9 cellular contexts compared by ENCODE assay signal in the genomic region with DNA sequence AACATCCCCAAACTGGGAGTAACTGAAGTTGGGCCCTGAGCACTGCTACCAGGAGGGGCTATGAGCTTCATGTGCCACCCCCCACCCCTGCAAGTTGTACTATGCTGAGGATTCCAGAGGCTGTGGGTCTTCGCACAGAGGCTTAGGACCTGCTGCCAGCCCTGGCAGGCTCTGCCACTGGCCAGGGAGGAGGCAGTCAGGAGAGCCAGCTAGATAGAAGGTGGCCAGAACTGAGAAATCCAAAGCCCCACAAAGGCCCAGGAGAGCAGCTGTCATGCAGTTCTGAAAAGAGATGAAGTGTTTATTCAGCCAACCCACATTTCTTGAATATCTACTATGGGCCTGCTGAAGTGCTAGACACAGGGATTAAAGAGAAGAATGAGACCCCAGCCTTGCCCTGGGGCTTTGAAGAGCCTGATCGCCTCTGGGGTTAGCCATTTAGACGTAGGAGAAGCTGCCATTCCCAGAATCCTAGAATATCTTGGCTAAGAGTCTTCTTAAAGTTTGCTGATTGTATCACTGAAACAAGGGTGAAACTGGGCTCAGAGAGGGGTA. TPM values are rescaled to one million over a fixed set of nuclear protein-coding genes. Genes with fewer than 3 reads are reported as not detected.
A peak's percentile ranks its signal among the peaks of the same experiment; 100 is the strongest.
DNase-seq lines count a peak whose midpoint lies in the region; ATAC-seq and TF ChIP-seq lines count a peak whose summit lies in the region.
"Had no signal": no experiment of that assay in that cellular context is flagged by ENCODE, and none has a peak within 500 bp of the region (broad histone marks: within the 10 kb centered on the region; RNA-seq: fewer than 3 reads in every experiment).

No MANE protein-coding gene starts in this region.

- DNase-seq in NCI-H748 (lab: John Stamatoyannopoulos, UW; ENCODE audit: unreplicated experiment) (peak; percentile 9), NCI-H748 treated with DMSO at 0.1 percent for 48 hours (lab: John Stamatoyannopoulos, UW) (no peak), PC-3 (no peak), esophagus squamous epithelium (lab: John Stamatoyannopoulos, UW) (no peak), trophoblast cell (peak; percentile 37 to 40), DMS 273 (lab: John Stamatoyannopoulos, UW; ENCODE audit: unreplicated experiment) (no peak), LoVo (ENCODE audit: low spot score) (no peak)

- H2AK5ac ChIP-seq in trophoblast cell (ENCODE audit: low read length) = peak overlapping the region; percentile 59

- H3K36me3 ChIP-seq in PC-3 (ENCODE audit: low read depth, low read length) = no peaks in the 10 kb centered on the region
- H3K36me3 ChIP-seq in esophagus squamous epithelium = peaks cover 0 to 10% (median 0%) of the 10 kb centered on the region in 3 donors
- H3K36me3 ChIP-seq in trophoblast cell (ENCODE audit: control insufficient read depth in 1 of 2, insufficient read depth in 2 of 2, low read length in 2 of 2) = no peaks in the 10 kb centered on the region

- intact Hi-C loops in PC-3 (cut with micrococcal nuclease) (loop anchor here (2.0 kb wide), 1 partner anchor 59 kb away; a partner anchor contains a TSS), esophagus squamous epithelium (cut with DNase I) (no loop called here)

- no peak overlapping the region for H3K14ac ChIP-seq in trophoblast cell (ENCODE audit: low read length)

- TF ChIP-seq CTCF in PC-3 (conservative IDR thresholded peaks at IDR 0.05; ENCODE audit: low read depth, low read length) (no peak), esophagus squamous epithelium (IDR thresholded peaks at IDR 0.05) (no peak)

- H2BK5ac ChIP-seq in trophoblast cell (ENCODE audit: low read depth, low read length, poor library complexity) = peak overlapping the region; percentile 69

- H4K20me1 ChIP-seq in PC-3 (ENCODE audit: low read length) = no peaks in the 10 kb centered on the region

- H3K9ac ChIP-seq in PC-3 (ENCODE audit: low read length) (no peak overlapping the region), trophoblast cell (ENCODE audit: low read length) (no peak overlapping the region)

- POLR2A ChIA-PET in PC-3 (lab: Charles Lee; ENCODE audit: unreplicated experiment) = no interaction called here

- no peaks in the 10 kb centered on the region for H3K9me2 ChIP-seq in PC-3 (replicated peaks; ENCODE audit: low read length)

- H3K79me1 ChIP-seq in trophoblast cell (ENCODE audit: low read length) = peaks cover 7% of the 10 kb centered on the region

- H4K12ac ChIP-seq in trophoblast cell (ENCODE audit: low read depth, low read length) = no peak overlapping the region

- 52 to 69% methylated on average over 3 of the region's 3 CpGs for WGBS in esophagus squamous epithelium, 2 donors
- no CpG with 5 or more reads among the region's 3 CpGs for WGBS in trophoblast cell (ENCODE audit: extremely low coverage, insufficient coverage, insufficient read length)

- no peaks in the 10 kb centered on the region for H3F3A ChIP-seq in PC-3 (ENCODE audit: low read length, unreplicated experiment)

- TF ChIP-seq POLR2A in esophagus squamous epithelium (IDR thresholded peaks at IDR 0.05) = no peak

- peak overlapping the region; percentile 68 for H2BK12ac ChIP-seq in trophoblast cell (ENCODE audit: low read length)

- H2BK120ac ChIP-seq in trophoblast cell (ENCODE audit: insufficient read depth, low read length, poor library complexity) = peak overlapping the region; percentile 71

- H3K27ac ChIP-seq in PC-3 (ENCODE audit: low read length) (no peak overlapping the region), esophagus squamous epithelium (peak overlapping the region; percentile 5 to 87 (median 80)), trophoblast cell (ENCODE audit: low read depth, low read length) (peak overlapping the region; percentile 70)

- peak overlapping the region; percentile 74 for H4K8ac ChIP-seq in trophoblast cell (ENCODE audit: low read depth, low read length)

- H3K9me3 ChIP-seq in PC-3 (ENCODE audit: low read length) = no peaks in the 10 kb centered on the region
- no peaks in the 10 kb centered on the region for H3K9me3 ChIP-seq in esophagus squamous epithelium
- no peaks in the 10 kb centered on the region for H3K9me3 ChIP-seq in trophoblast cell (ENCODE audit: insufficient read depth, low read depth, low read length)

- H3K4me2 ChIP-seq in PC-3 (ENCODE audit: low read length) (peak overlapping the region; percentile 81), trophoblast cell (ENCODE audit: low read length) (peak overlapping the region; percentile 91)

- H4K91ac ChIP-seq in trophoblast cell (ENCODE audit: low read depth, low read length) = peak overlapping the region; percentile 42

- H3K4me1 ChIP-seq in PC-3 (ENCODE audit: insufficient read depth, low read length) (peaks cover 21% of the 10 kb centered on the region), esophagus squamous epithelium (peaks cover 10 to 54% (median 33%) of the 10 kb centered on the region in 3 donors), trophoblast cell (ENCODE audit: control insufficient read depth in 1 of 2, insufficient read depth in 2 of 2, low read length in 2 of 2) (peaks cover 15 to 26% of the 10 kb centered on the region in 2 experiments)

- H2AFZ ChIP-seq in PC-3 (ENCODE audit: low read length) = no peak overlapping the region
- no peak overlapping the region for H2AFZ ChIP-seq in trophoblast cell (ENCODE audit: insufficient read depth, low read length, poor library complexity)

- peak overlapping the region; percentile 55 for H3K4ac ChIP-seq in trophoblast cell (ENCODE audit: low read depth, low read length)

- CTCF ChIA-PET in PC-3 (lab: Charles Lee) = no interaction called here

- peak overlapping the region; percentile 25 for H3K18ac ChIP-seq in trophoblast cell (ENCODE audit: low read length)

- H3K79me2 ChIP-seq in PC-3 (ENCODE audit: low read length) = peaks cover 8% of the 10 kb centered on the region
- peaks cover 3% of the 10 kb centered on the region for H3K79me2 ChIP-seq in trophoblast cell (ENCODE audit: control insufficient read depth, insufficient read depth, low read length, poor library complexity)

- no peak overlapping the region for H3K23ac ChIP-seq in trophoblast cell (ENCODE audit: low read length)

- H3K4me3 ChIP-seq in PC-3 (ENCODE audit: low read length) (peak overlapping the region; percentile 94; the same call in 1 of the 2 replicates), esophagus squamous epithelium (peak overlapping the region in 2 of 4 donors; percentile 78 to 93), trophoblast cell (ENCODE audit: low read depth, low read length) (no peak overlapping the region)

- no peak for ATAC-seq in PC-3
- ATAC-seq in GM21723 (IDR thresholded peaks at IDR 0.05; ENCODE audit: unreplicated experiment) = no peak
- ATAC-seq: Panc1 had no signal

- H3K27me3 ChIP-seq in PC-3 (ENCODE audit: low read length) (no peaks in the 10 kb centered on the region), esophagus squamous epithelium (no peaks in the 10 kb centered on the region), trophoblast cell (ENCODE audit: insufficient read depth, low read length) (no peaks in the 10 kb centered on the region)

- no TSS peak for BruUV-seq in PC-3 (replicated peaks; lab: Mats Ljungman, UMichigan)

RNA-seq across cellular contexts. Expression of a gene that starts 1.4 kb away (rescaled TPM):
- total RNA-seq in PC-3 (2014; rRNA removed) (6.6 and 7.9 TPM in 2 replicates), esophagus squamous epithelium (10 to 100 TPM; 19.1 to 52.0 (median 33.5) TPM)
- polyA plus RNA-seq in trophoblast cell (2013) = 34.6 and 36.2 TPM in 2 replicates

RNA-seq across cellular contexts. Expression of a gene that starts 10.8 kb away (rescaled TPM):
- total RNA-seq in PC-3 (2014; rRNA removed) = 83.4 and 84.7 TPM in 2 replicates
- 10 to 100 TPM; 16.6 to 61.4 (median 51.9) TPM for total RNA-seq in esophagus squamous epithelium
- 36.7 and 38.0 TPM in 2 replicates for polyA plus RNA-seq in trophoblast cell (2013)

RNA-seq across cellular contexts. Expression of a gene that starts 10.8 kb away (rescaled TPM):
- total RNA-seq in PC-3 (2014; rRNA removed) (0.29 and 0.52 TPM in 2 replicates), esophagus squamous epithelium (under 1 TPM; 0.32 to 0.79 (median 0.38) TPM)
- 0.36 and 0.41 TPM in 2 replicates for polyA plus RNA-seq in trophoblast cell (2013)

RNA-seq across cellular contexts. Expression of a gene that starts 22.9 kb away (rescaled TPM):
- total RNA-seq in PC-3 (2014; rRNA removed) (17.8 and 19.2 TPM in 2 replicates), esophagus squamous epithelium (10 to 100 TPM; 35.9 to 84.2 (median 46.4) TPM)
- 31.3 and 34.8 TPM in 2 replicates for polyA plus RNA-seq in trophoblast cell (2013)

RNA-seq across cellular contexts. Expression of a gene that starts 50.4 kb away (rescaled TPM):
- total RNA-seq in PC-3 (2014; rRNA removed) = 22.6 and 23.7 TPM in 2 replicates
- 10 to 100 TPM; 18.1 to 50.1 (median 37.6) TPM for total RNA-seq in esophagus squamous epithelium
- polyA plus RNA-seq in trophoblast cell (2013) = 1.9 and 2.1 TPM in 2 replicates

Comparison
In these comparisons a context has a peak if more than half of its experiments do, and no peak if none do; other contexts are left out.
1. DNase-seq: peak in NCI-H748 (single experiment) and trophoblast cell (2 of 2); none in NCI-H748 treated with DMSO at 0.1 percent for 48 hours (single experiment), PC-3 (single experiment), esophagus squamous epithelium (single experiment), DMS 273 (single experiment) and LoVo (single experiment).